Comparison of ENCODE assay signal across 8 cellular contexts in genomic region chr17:21280081-21280518, GRCh38. TPM values are rescaled to one million over a fixed set of nuclear protein-coding genes. Genes with fewer than 3 reads are reported as not detected.
DNase-seq lines count a peak whose midpoint lies in the region; ATAC-seq, FAIRE-seq and TF ChIP-seq lines count a peak whose summit lies in the region.

No MANE protein-coding gene starts in this region.

- TF ChIP-seq CTCF in activated B cell treated with CpG ODN at 0.5 μM for 24 hours (IDR thresholded peaks at IDR 0.05) = peak; percentile 81
- peak; percentile 98 for TF ChIP-seq CTCF in kidney (IDR thresholded peaks at IDR 0.05; ENCODE audit: borderline replicate concordance, extremely low read depth, insufficient read depth)

- DNase-seq in GM12891 (ENCODE audit: insufficient read length, low spot score) (peak; percentile 79), NCI-H345 (lab: John Stamatoyannopoulos, UW) (peak; percentile 58), activated B cell treated with CpG ODN at 0.5 μM for 24 hours (peak; percentile 87), T47D (ENCODE audit: low read depth in 1 of 2, low spot score in 1 of 2) (peak; percentile 61 to 80), kidney (peak; percentile 95), foreskin melanocyte (no peak)
- peak; percentile 85 for DNase-seq in stimulated activated CD4-positive, alpha-beta T cell treated with anti-CD3 and anti-CD28 coated beads, Interleukin-2, amount 100 ng/mL, for 4 hours (ENCODE audit: low read depth)

- H3K9ac ChIP-seq in kidney (ENCODE audit: low read length in 2 of 2) = no peak overlapping the region

- H3K9me3 ChIP-seq in kidney (ENCODE audit: control insufficient read depth in 1 of 2, low read length in 2 of 2) = no peaks in the 10 kb centered on the region

- no peak overlapping the region for H3K27ac Mint-ChIP-seq in activated B cell treated with CpG ODN at 0.5 μM for 24 hours

- intact Hi-C loops in activated B cell treated with CpG ODN at 0.5 μM for 24 hours (cut with micrococcal nuclease) (loop anchor here (1.0 to 10.0 kb wide), 8 partner anchors 8 to 1905 kb away; partner anchors contain the start of genes AKAP10, KCNJ12 and MAPK7), kidney (cut with DNase I) (no loop called here)

- no peak for TF ChIP-seq POLR2A in GM12891 (IDR thresholded peaks at IDR 0.05; ENCODE audit: low read depth, low read length)

- no peak overlapping the region for H3K4me3 ChIP-seq in kidney (ENCODE audit: low read length in 2 of 2)

- H3K36me3 ChIP-seq in kidney (ENCODE audit: control insufficient read depth in 1 of 2, insufficient read depth in 2 of 2, low read length in 2 of 2) = no peaks in the 10 kb centered on the region

- POLR2A ChIA-PET in activated B cell treated with CpG ODN at 0.5 μM for 24 hours (lab: Charles Lee) = interaction anchor here (0.5 to 2.0 kb wide), 4 partner anchors 8 to 440 kb away, joined by 3 to 11 read pairs (median 6); partner anchors contain the start of gene USP22

- H3K36me3 Mint-ChIP-seq in activated B cell treated with CpG ODN at 0.5 μM for 24 hours (ENCODE audit: low read depth) = peaks cover 2% of the 10 kb centered on the region

- FAIRE-seq in GM12891 (lab: Jason Lieb, UNC) (peak; percentile 98), kidney (lab: Jason Lieb, UNC) (no peak)

- ATAC-seq in HG02938 (IDR thresholded peaks at IDR 0.05; ENCODE audit: unreplicated experiment) = peak; percentile 33
- peak; percentile 35 for ATAC-seq in activated B cell treated with CpG ODN at 0.5 μM for 24 hours (ENCODE audit: low read depth)

- in situ Hi-C loops in T47D (cut with HindIII; ENCODE audit: low pct_unique_long_range_greater_than_20kb, low sequenced_read_pairs) = no loop called here

- H3K4me3 Mint-ChIP-seq in activated B cell treated with CpG ODN at 0.5 μM for 24 hours = peak overlapping the region; percentile 60

- no peaks in the 10 kb centered on the region for H3K9me3 Mint-ChIP-seq in activated B cell treated with CpG ODN at 0.5 μM for 24 hours

- CTCF ChIA-PET in activated B cell treated with CpG ODN at 0.5 μM for 24 hours (lab: Charles Lee) = interaction anchor here (0.7 to 7.8 kb wide), 10 partner anchors 9 to 234 kb away, joined by 3 to 81 read pairs (median 5); no protein-coding TSS in a partner anchor

- peaks cover 0 to 7% of the 10 kb centered on the region in 2 donors for H3K4me1 ChIP-seq in kidney (ENCODE audit: control insufficient read depth in 1 of 2, insufficient read depth in 1 of 2, low read depth in 1 of 2, low read length in 2 of 2)

- H3K27me3 Mint-ChIP-seq in activated B cell treated with CpG ODN at 0.5 μM for 24 hours = no peaks in the 10 kb centered on the region

- no peak overlapping the region for H3K27ac ChIP-seq in kidney (ENCODE audit: low read depth in 2 of 2, low read length in 2 of 2)

- peaks cover 58% of the 10 kb centered on the region for H3K4me1 Mint-ChIP-seq in activated B cell treated with CpG ODN at 0.5 μM for 24 hours

TF ChIP-seq in GM12891, 5 proteins besides CTCF, POLR2A, EP300 and RAD21:
- TF ChIP-seq POU2F2 (IDR thresholded peaks at IDR 0.05; ENCODE audit: low read depth, low read length) = peak; percentile 97
- TF ChIP-seq POLR2AphosphoS5 (IDR thresholded peaks at IDR 0.05; ENCODE audit: low read depth, low read length) = no peak

RNA-seq across cellular contexts. Expression of gene MAP2K3, which starts 4.4 kb away (rescaled TPM):
- polyA plus RNA-seq in GM12891 (2012; ENCODE audit: low read depth, missing spikeins) = 15.2 TPM
- total RNA-seq in activated B cell treated with CpG ODN at 0.5 μM for 24 hours (75.1 and 81.1 TPM in 2 replicates), kidney (44.0 TPM)
- polyA plus RNA-seq in kidney (ENCODE audit: insufficient read depth, low read depth, low replicate concordance) = 40.1 TPM

RNA-seq across cellular contexts. Expression of gene NATD1, which starts 26.9 kb away (rescaled TPM):
- 0.59 TPM for polyA plus RNA-seq in GM12891 (2012; ENCODE audit: low read depth, missing spikeins)
- total RNA-seq in activated B cell treated with CpG ODN at 0.5 μM for 24 hours (1.5 and 1.7 TPM in 2 replicates), kidney (14.2 TPM)
- polyA plus RNA-seq in kidney (ENCODE audit: insufficient read depth, low read depth, low replicate concordance) = 5.0 TPM
